ENCODE assay signal across 21 cellular contexts in genomic region chr4:55406545-55406944, GRCh38. TPM values are rescaled to one million over a fixed set of nuclear protein-coding genes. Genes with fewer than 3 reads are reported as not detected.
A peak's percentile ranks its signal among the peaks of the same experiment; 100 is the strongest.
DNase-seq lines count a peak whose midpoint lies in the region; ATAC-seq, FAIRE-seq and TF ChIP-seq lines count a peak whose summit lies in the region.
"Had no signal": no experiment of that assay in that cellular context is flagged by ENCODE, and none has a peak within 500 bp of the region (broad histone marks: within the 10 kb centered on the region; RNA-seq: fewer than 3 reads in every experiment).

No MANE protein-coding gene starts in this region.

- no peak overlapping the region for H2BK15ac ChIP-seq in mesendoderm (replicated peaks; ENCODE audit: low read depth)

- no peak for TF ChIP-seq EP300 in HepG2 (IDR thresholded peaks at IDR 0.05; ENCODE audit: low read depth in 2 of 2, low read length in 2 of 2)
- no peak for TF ChIP-seq EP300 in HepG2 (CRISPR knock-in tag; IDR thresholded peaks at IDR 0.05; ENCODE audit: borderline replicate concordance)
- TF ChIP-seq EP300 in upper lobe of left lung (IDR thresholded peaks at IDR 0.05) = no peak

- TF ChIP-seq RAD21 in HepG2 (CRISPR knock-in tag; IDR thresholded peaks at IDR 0.05) = no peak

- no peak overlapping the region for H3K4me3 Mint-ChIP-seq in activated T-helper 2 cell treated with anti-CD3 and anti-CD28 coated beads, Interferon-gamma antibody, Interleukin-2, Interleukin-4, amounts not matched to agents 10 μg/mL and 5 μg/mL and 100 μg/mL, durations not matched to agents 14 hours and 24 hours and 36 hours (ENCODE audit: low read depth)
- no peak overlapping the region for H3K4me3 Mint-ChIP-seq in naive B cell

- H2AFZ ChIP-seq in HepG2 (ENCODE audit: low read length) = no peak overlapping the region
- H2AFZ ChIP-seq: GM23248 had no signal

- no peak overlapping the region for H4K8ac ChIP-seq in mesendoderm (ENCODE audit: low read depth, low read length)

- BruUV-seq in HepG2 (replicated peaks; lab: Mats Ljungman, UMichigan) = no TSS peak

- H2AK5ac ChIP-seq in mesendoderm (ENCODE audit: low read length) = no peak overlapping the region

- no peak overlapping the region for H3K4me3 ChIP-seq in HepG2 (replicated peaks in 1 of 3; ENCODE audit: insufficient read depth in 1 of 3, low read depth in 2 of 3, low read length in 3 of 3)
- no peak overlapping the region for H3K4me3 ChIP-seq in right lobe of liver
- H3K4me3 ChIP-seq in mesendoderm (ENCODE audit: low read length) = no peak overlapping the region
- H3K4me3 ChIP-seq in upper lobe of left lung = no peak overlapping the region
- H3K4me3 ChIP-seq: GM23248, Peyer's patch had no signal

- no peak overlapping the region for H3K9ac ChIP-seq in HepG2 (ENCODE audit: insufficient read depth, low read depth, low read length)
- no peak overlapping the region for H3K9ac ChIP-seq in mesendoderm (ENCODE audit: low read length)
- H3K9ac ChIP-seq: GM23248 had no signal

- no peaks in the 10 kb centered on the region for H3K9me3 Mint-ChIP-seq in activated T-helper 2 cell treated with anti-CD3 and anti-CD28 coated beads, Interferon-gamma antibody, Interleukin-2, Interleukin-4, amounts not matched to agents 10 μg/mL and 5 μg/mL and 100 μg/mL, durations not matched to agents 14 hours and 24 hours and 36 hours
- H3K9me3 Mint-ChIP-seq in naive B cell = no peaks in the 10 kb centered on the region

- H3K79me1 ChIP-seq in mesendoderm (ENCODE audit: low read length) = peaks cover 4% of the 10 kb centered on the region

- H3K36me3 ChIP-seq in HepG2 (replicated peaks in 1 of 2; ENCODE audit: control insufficient read depth in 1 of 2, insufficient read depth in 2 of 2, low read length in 2 of 2) (peaks cover 3 to 20% of the 10 kb centered on the region in 2 experiments; a peak in 3 of 5 replicates), right lobe of liver (peaks cover 0 to 6% (median 0%) of the 10 kb centered on the region in 4 donors), mesendoderm (ENCODE audit: control insufficient read depth, insufficient read depth, low read length) (no peaks in the 10 kb centered on the region), upper lobe of left lung (peaks cover 10 to 53% (median 27%) of the 10 kb centered on the region in 4 donors)

- DNase-seq in HepG2 (ENCODE audit: low spot score) = no peak
- DNase-seq in right lobe of liver = no peak
- no peak for DNase-seq in activated T-helper 2 cell treated with anti-CD3 and anti-CD28 coated beads, Interferon-gamma antibody, Interleukin-2, Interleukin-4, amounts not matched to agents 10 μg/mL and 5 μg/mL and 100 μg/mL, durations not matched to agents 14 hours and 24 hours and 36 hours (ENCODE audit: low spot score)
- DNase-seq in naive B cell = no peak
- no peak for DNase-seq in DMS 273 (lab: John Stamatoyannopoulos, UW; ENCODE audit: unreplicated experiment)
- DNase-seq in NCI-H510A treated with DMSO at 0.1 percent for 48 hours (lab: John Stamatoyannopoulos, UW) = no peak
- DNase-seq in mesendoderm = no peak
- DNase-seq in upper lobe of left lung = no peak
- DNase-seq: 8988T, COR-L47, DMS153, GDM1, HCEC 1CT, KBM-7, NCI-H1105 treated with DMSO at 0.1 percent for 48 hours, NCI-H1694, NCI-H2081 treated with DMSO at 0.1 percent for 48 hours, NCI-H446 treated with DMSO at 0.1 percent for 48 hours, Peyer's patch had no signal

- no peak overlapping the region for H3K18ac ChIP-seq in mesendoderm (ENCODE audit: low read length)

- TF ChIP-seq CTCF in HepG2 (CRISPR knock-in tag; IDR thresholded peaks at IDR 0.05) = no peak
- TF ChIP-seq CTCF in right lobe of liver (IDR thresholded peaks at IDR 0.05) = no peak
- no peak for TF ChIP-seq CTCF in upper lobe of left lung (IDR thresholded peaks at IDR 0.05)

- TF ChIP-seq POLR2A in HepG2 (IDR thresholded peaks at IDR 0.05; ENCODE audit: insufficient read depth in 1 of 2, low read depth in 2 of 2, low read length in 2 of 2) = no peak
- TF ChIP-seq POLR2A in right lobe of liver (IDR thresholded peaks at IDR 0.05) = no peak
- TF ChIP-seq POLR2A in upper lobe of left lung (IDR thresholded peaks at IDR 0.05) = no peak

- POLR2A ChIA-PET in HepG2 (lab: Yijun Ruan, JAX) = no interaction called here

- no peak for ATAC-seq in HepG2
- ATAC-seq in right lobe of liver = no peak
- no peak for ATAC-seq in naive B cell (ENCODE audit: low read depth in 2 of 2)
- no peak for ATAC-seq in upper lobe of left lung (ENCODE audit: low FRiP score in 2 of 2)

- H3K4me2 ChIP-seq in HepG2 (ENCODE audit: low read depth, low read length) (no peak overlapping the region), mesendoderm (ENCODE audit: low read length) (no peak overlapping the region)

- intact Hi-C loops in HepG2 (cut with micrococcal nuclease; ENCODE audit: unreplicated experiment) (no loop called here), right lobe of liver (cut with DNase I) (no loop called here)
- intact Hi-C loops in activated T-helper 2 cell treated with anti-CD3 and anti-CD28 coated beads, Interferon-gamma antibody, Interleukin-2, Interleukin-4, amounts not matched to agents 10 μg/mL and 5 μg/mL and 100 μg/mL, durations not matched to agents 14 hours and 24 hours and 36 hours (cut with micrococcal nuclease) = no loop called here

- no peak overlapping the region for H2BK5ac ChIP-seq in mesendoderm (ENCODE audit: low read length)

- H3K23ac ChIP-seq in mesendoderm (ENCODE audit: low read length) = no peak overlapping the region

- no peaks in the 10 kb centered on the region for H3K27me3 Mint-ChIP-seq in activated T-helper 2 cell treated with anti-CD3 and anti-CD28 coated beads, Interferon-gamma antibody, Interleukin-2, Interleukin-4, amounts not matched to agents 10 μg/mL and 5 μg/mL and 100 μg/mL, durations not matched to agents 14 hours and 24 hours and 36 hours (ENCODE audit: low read depth)
- no peaks in the 10 kb centered on the region for H3K27me3 Mint-ChIP-seq in naive B cell

- WGBS in HepG2 (ENCODE audit: low lambda C conversion rate) = 96% methylated on average over 2 of the region's 2 CpGs
- WGBS in right lobe of liver (ENCODE audit: insufficient coverage, low coverage, low lambda C conversion rate, missing lambda C conversion rate) = 93% methylated on average over 2 of the region's 2 CpGs
- WGBS in mesendoderm (ENCODE audit: extremely low coverage, insufficient coverage, low lambda C conversion rate) = no CpG with 5 or more reads among the region's 2 CpGs
- WGBS in upper lobe of left lung, 2 donors = 92 to 94% methylated on average over 2 of the region's 2 CpGs

- peaks cover 36% of the 10 kb centered on the region for H3K4me1 Mint-ChIP-seq in activated T-helper 2 cell treated with anti-CD3 and anti-CD28 coated beads, Interferon-gamma antibody, Interleukin-2, Interleukin-4, amounts not matched to agents 10 μg/mL and 5 μg/mL and 100 μg/mL, durations not matched to agents 14 hours and 24 hours and 36 hours (ENCODE audit: low read depth)
- peaks cover 27 to 35% (median 34%) of the 10 kb centered on the region in 3 donors for H3K4me1 Mint-ChIP-seq in naive B cell

- in situ Hi-C loops in HepG2 (cut with HindIII; ENCODE audit: extremely low pct_ligation_motif_present, low pct_unique_long_range_greater_than_20kb) = no loop called here

- no peaks in the 10 kb centered on the region for H3K27me3 ChIP-seq in HepG2 (ENCODE audit: control insufficient read depth in 1 of 2, insufficient read depth in 2 of 2, low read length in 2 of 2)
- no peaks in the 10 kb centered on the region for H3K27me3 ChIP-seq in right lobe of liver
- H3K27me3 ChIP-seq in mesendoderm (ENCODE audit: insufficient read depth, low read length, poor library complexity) = no peaks in the 10 kb centered on the region
- H3K27me3 ChIP-seq in upper lobe of left lung = no peaks in the 10 kb centered on the region
- H3K27me3 ChIP-seq: Peyer's patch had no signal

- peak overlapping the region; percentile 12 for H3K27ac Mint-ChIP-seq in activated T-helper 2 cell treated with anti-CD3 and anti-CD28 coated beads, Interferon-gamma antibody, Interleukin-2, Interleukin-4, amounts not matched to agents 10 μg/mL and 5 μg/mL and 100 μg/mL, durations not matched to agents 14 hours and 24 hours and 36 hours
- H3K27ac Mint-ChIP-seq in naive B cell = peak overlapping the region in 4 of 6 donors; percentile 7 to 63 (median 50)

- no peaks in the 10 kb centered on the region for H3K9me3 ChIP-seq in HepG2 (ENCODE audit: low read length)
- H3K9me3 ChIP-seq in right lobe of liver = no peaks in the 10 kb centered on the region
- H3K9me3 ChIP-seq in upper lobe of left lung = no peaks in the 10 kb centered on the region
- H3K9me3 ChIP-seq: Peyer's patch had no signal

- no peak overlapping the region for H3K4ac ChIP-seq in mesendoderm (ENCODE audit: low read depth, low read length)

- FAIRE-seq in HepG2 (lab: Jason Lieb, UNC) = no peak
- FAIRE-seq: GM19239 had no signal

- H4K20me1 ChIP-seq in HepG2 (ENCODE audit: insufficient read depth, low read length) = peaks cover 9% of the 10 kb centered on the region

- H3K56ac ChIP-seq in mesendoderm (ENCODE audit: low read length) = no peak overlapping the region

- CTCF ChIA-PET in HepG2 (lab: Yijun Ruan, JAX; ENCODE audit: low intra/inter-chr PET ratio, low total read pairs) = no interaction called here

- peaks cover 10% of the 10 kb centered on the region for H3K4me1 ChIP-seq in HepG2 (ENCODE audit: insufficient read depth, low read length)
- H3K4me1 ChIP-seq in right lobe of liver = peaks cover 0 to 4% (median 0%) of the 10 kb centered on the region in 4 donors
- peaks cover 2% of the 10 kb centered on the region for H3K4me1 ChIP-seq in mesendoderm (ENCODE audit: control insufficient read depth, low read depth, low read length)
- H3K4me1 ChIP-seq in upper lobe of left lung = peaks cover 22 to 50% (median 33%) of the 10 kb centered on the region in 4 donors

- H3K27ac ChIP-seq in HepG2 (ENCODE audit: extremely low read length, insufficient read depth, low read length) (no peak overlapping the region), right lobe of liver (no peak overlapping the region), mesendoderm (ENCODE audit: low read depth, low read length) (no peak overlapping the region), upper lobe of left lung (no peak overlapping the region)
- H3K27ac ChIP-seq: GM23248, Peyer's patch had no signal

- H3K79me2 ChIP-seq in HepG2 (ENCODE audit: insufficient read depth, low read length) = peaks cover 57% of the 10 kb centered on the region
- peaks cover 70% of the 10 kb centered on the region for H3K79me2 ChIP-seq in mesendoderm (ENCODE audit: control insufficient read depth, insufficient read depth, low read length)

- H2BK120ac ChIP-seq in mesendoderm (ENCODE audit: low read depth, low read length) = no peak overlapping the region

- no peak overlapping the region for H4K5ac ChIP-seq in mesendoderm (ENCODE audit: low read length)

- peaks cover 55% of the 10 kb centered on the region for H3K36me3 Mint-ChIP-seq in activated T-helper 2 cell treated with anti-CD3 and anti-CD28 coated beads, Interferon-gamma antibody, Interleukin-2, Interleukin-4, amounts not matched to agents 10 μg/mL and 5 μg/mL and 100 μg/mL, durations not matched to agents 14 hours and 24 hours and 36 hours (ENCODE audit: low read depth)
- no peaks in the 10 kb centered on the region for H3K36me3 Mint-ChIP-seq in naive B cell

RNA-seq across cellular contexts. Expression of gene TMEM165, which starts 10.8 kb away (rescaled TPM):
- total RNA-seq in HepG2 (2016; rRNA removed; fragmentation: Illumina TruSeq; extraction: Trizol) (32.0 and 54.6 TPM in 2 replicates), right lobe of liver (10 to 100 TPM; 13.3 to 53.0 (median 23.0) TPM), upper lobe of left lung (100 to 1,000 TPM; 118 to 312 (median 231) TPM)
- total RNA-seq in HepG2 (2016; cell fraction: cytosol; rRNA removed; fragmentation: Illumina TruSeq; extraction: Trizol; ENCODE audit: low read depth) = 49.0 and 49.6 TPM in 2 replicates
- 31.3 and 54.4 TPM in 2 replicates for total RNA-seq in HepG2 (2016; cell fraction: insoluble cytoplasmic fraction; rRNA removed; fragmentation: Illumina TruSeq; extraction: Trizol)
- 41.0 and 41.4 TPM in 2 replicates for total RNA-seq in HepG2 (2016; cell fraction: membrane; rRNA removed; fragmentation: Illumina TruSeq; extraction: Trizol)
- 69.6 and 76.4 TPM in 2 replicates for total RNA-seq in HepG2 (2016; cell fraction: nucleus; rRNA removed; fragmentation: Illumina TruSeq; extraction: Trizol)
- polyA plus RNA-seq in HepG2 (2011; rRNA removed) (82.0 and 103 TPM in 2 replicates), naive B cell (ENCODE audit: low read depth in 6 of 6) (10 to 100 TPM; 38.0 to 67.3 (median 51.7) TPM)
- 36.3 and 40.4 TPM in 2 replicates for polyA plus RNA-seq in HepG2 (2011; cell fraction: cytosol; rRNA removed)
- 57.5 and 61.2 TPM in 2 replicates for polyA plus RNA-seq in HepG2 (2011; cell fraction: nucleus; rRNA removed)
- 27.9 and 35.8 TPM in 2 replicates for polyA plus RNA-seq in HepG2 (2012)
- 17.4 and 21.2 TPM in 2 replicates for polyA plus RNA-seq in HepG2 (2016; cell fraction: cytosol; fragmentation: Illumina TruSeq; extraction: Trizol; ENCODE audit: low read depth)
- 36.0 and 38.8 TPM in 2 replicates for polyA plus RNA-seq in HepG2 (2016; cell fraction: insoluble cytoplasmic fraction; fragmentation: Illumina TruSeq; extraction: Trizol; ENCODE audit: low read depth)
- polyA plus RNA-seq in HepG2 (2016; cell fraction: membrane; fragmentation: Illumina TruSeq; extraction: Trizol; ENCODE audit: low read depth) = 27.2 and 31.4 TPM in 2 replicates
- 108 and 117 TPM in 2 replicates for polyA plus RNA-seq in HepG2 (2016; cell fraction: nucleus; fragmentation: Illumina TruSeq; extraction: Trizol; ENCODE audit: insufficient read depth, low read depth)
- polyA minus RNA-seq in HepG2 (2011; rRNA and poly(A)+ RNA removed; ENCODE audit: low replicate concordance) = 170 and 281 TPM in 2 replicates
- 36.6 and 41.3 TPM in 2 replicates for polyA minus RNA-seq in HepG2 (2011; cell fraction: cytosol; rRNA and poly(A)+ RNA removed)
- 125 and 131 TPM in 2 replicates for polyA minus RNA-seq in HepG2 (2011; cell fraction: nucleus; rRNA and poly(A)+ RNA removed)
- total RNA-seq in activated T-helper 2 cell treated with anti-CD3 and anti-CD28 coated beads, Interferon-gamma antibody, Interleukin-2, Interleukin-4, amounts not matched to agents 10 μg/mL and 5 μg/mL and 100 μg/mL, durations not matched to agents 14 hours and 24 hours and 36 hours = 89.3 and 91.4 TPM in 2 replicates
- polyA plus RNA-seq in mesendoderm (2013, experiment 1 of 2) = 56.3 TPM
- polyA plus RNA-seq in mesendoderm (2013, experiment 2 of 2) = 55.1 TPM
